8 cellular contexts compared by ENCODE assay signal in genomic region chr19:13012690-13013608, GRCh38. TPM values are rescaled to one million over a fixed set of nuclear protein-coding genes. Genes with fewer than 3 reads are reported as not detected.
A peak's percentile ranks its signal among the peaks of the same experiment; 100 is the strongest.
DNase-seq lines count a peak whose midpoint lies in the region; ATAC-seq and TF ChIP-seq lines count a peak whose summit lies in the region.

No MANE protein-coding gene starts in this region.

- peak; percentile 83 for DNase-seq in ELR (ENCODE audit: low read depth)
- DNase-seq in NOMO-1 treated with DMSO at 0.1 percent for 48 hours (lab: John Stamatoyannopoulos, UW; ENCODE audit: unreplicated experiment): peak; percentile 50
- DNase-seq in cardiac fibroblast (ENCODE audit: low read depth in 2 of 2): peak; percentile 65 to 76
- no peak for DNase-seq in stimulated activated naive CD4-positive, alpha-beta T cell treated with Interleukin-2 at 50 U/mL for 16 hours (lab: John Stamatoyannopoulos, UW)

- H3K27ac ChIP-seq in liver (ENCODE audit: low read depth in 1 of 2, low read length in 2 of 2) (peak overlapping the region; percentile 7 to 63), stomach smooth muscle (ENCODE audit: low read length) (peak overlapping the region; percentile 37)

- H3K4me1 ChIP-seq in liver (ENCODE audit: control insufficient read depth in 4 of 4, insufficient read depth in 4 of 4, low read length in 3 of 4) (peaks cover 24 to 57% (median 35%) of the 10 kb centered on the region in 4 donors), stomach smooth muscle (ENCODE audit: control insufficient read depth, insufficient read depth, low read length) (peaks cover 90% of the 10 kb centered on the region)

- H3K9me3 ChIP-seq in liver (ENCODE audit: control insufficient read depth in 4 of 4, low read length in 3 of 4) (no peaks in the 10 kb centered on the region), stomach smooth muscle (ENCODE audit: control insufficient read depth in 2 of 2, low read length in 2 of 2) (no peaks in the 10 kb centered on the region)

- H3K9ac ChIP-seq in liver (ENCODE audit: low read depth in 1 of 2, low read length in 2 of 2): no peak overlapping the region
- no peak overlapping the region for H3K9ac ChIP-seq in stomach smooth muscle (ENCODE audit: low read length in 2 of 2)

- H3K27me3 ChIP-seq in liver (ENCODE audit: control insufficient read depth in 4 of 4, insufficient read depth in 4 of 4, low read length in 3 of 4) (no peaks in the 10 kb centered on the region), stomach smooth muscle (ENCODE audit: control insufficient read depth in 1 of 2, insufficient read depth in 2 of 2, low read length in 2 of 2) (no peaks in the 10 kb centered on the region)

- TF ChIP-seq RAD21 in liver (IDR thresholded peaks at IDR 0.05): no peak

- H3K4me3 ChIP-seq in cardiac fibroblast (replicated peaks in 1 of 2; ENCODE audit: low read depth in 2 of 2, low read length in 2 of 2) (peak overlapping the region; percentile 22 to 48), liver (ENCODE audit: low read depth in 1 of 3, low read length in 3 of 3) (peak overlapping the region in 1 of 3 donors; percentile 5), stomach smooth muscle (ENCODE audit: low read length in 2 of 2) (peak overlapping the region in 1 of 2 donors; percentile 55)

- H3K36me3 ChIP-seq in liver (ENCODE audit: control insufficient read depth in 4 of 4, insufficient read depth in 3 of 4, low read depth in 1 of 4, low read length in 3 of 4) (no peaks in the 10 kb centered on the region), stomach smooth muscle (ENCODE audit: control insufficient read depth in 2 of 2, insufficient read depth in 2 of 2, low read length in 2 of 2) (peaks cover 0 to 2% of the 10 kb centered on the region in 2 donors)

- no peak for ATAC-seq in GM21737 (IDR thresholded peaks at IDR 0.05; ENCODE audit: unreplicated experiment)
- ATAC-seq in GM21360 (IDR thresholded peaks at IDR 0.05; ENCODE audit: unreplicated experiment): no peak

- TF ChIP-seq CTCF in cardiac fibroblast (IDR thresholded peaks at IDR 0.05; ENCODE audit: low read depth, low read length): no peak
- no peak for TF ChIP-seq CTCF in liver (IDR thresholded peaks at IDR 0.05; ENCODE audit: low read depth, low read length, missing input control)

- 41% methylated on average over 52 of the region's 52 CpGs for WGBS in liver

TF ChIP-seq in liver, 16 proteins besides CTCF, POLR2A, EP300 and RAD21:
- TF ChIP-seq JUND (IDR thresholded peaks at IDR 0.05) (peak; percentile 88 to 90), YY1 (IDR thresholded peaks at IDR 0.05) (no peak), ZBTB33 (IDR thresholded peaks at IDR 0.05) (no peak), TAF1 (conservative IDR thresholded peaks at IDR 0.05) (no peak), FOXA1 (IDR thresholded peaks at IDR 0.05) (no peak), NR2F2 (IDR thresholded peaks at IDR 0.05) (no peak), EGR1 (IDR thresholded peaks at IDR 0.05; ENCODE audit: low read depth in 2 of 2) (no peak), HNF4A (conservative IDR thresholded peaks at IDR 0.05) (peak; percentile 73 to 79), SP1 (IDR thresholded peaks at IDR 0.05) (peak; percentile 35), RXRA (IDR thresholded peaks at IDR 0.05) (peak; percentile 58 to 66), FOXA2 (IDR thresholded peaks at IDR 0.05) (no peak), HNF4G (IDR thresholded peaks at IDR 0.05) (peak; percentile 39), GABPA (IDR thresholded peaks at IDR 0.05 in 1 of 2, conservative IDR thresholded peaks at IDR 0.05 in 1 of 2) (no peak), MAX (IDR thresholded peaks at IDR 0.05) (no peak)
- TF ChIP-seq, protein P1, sequence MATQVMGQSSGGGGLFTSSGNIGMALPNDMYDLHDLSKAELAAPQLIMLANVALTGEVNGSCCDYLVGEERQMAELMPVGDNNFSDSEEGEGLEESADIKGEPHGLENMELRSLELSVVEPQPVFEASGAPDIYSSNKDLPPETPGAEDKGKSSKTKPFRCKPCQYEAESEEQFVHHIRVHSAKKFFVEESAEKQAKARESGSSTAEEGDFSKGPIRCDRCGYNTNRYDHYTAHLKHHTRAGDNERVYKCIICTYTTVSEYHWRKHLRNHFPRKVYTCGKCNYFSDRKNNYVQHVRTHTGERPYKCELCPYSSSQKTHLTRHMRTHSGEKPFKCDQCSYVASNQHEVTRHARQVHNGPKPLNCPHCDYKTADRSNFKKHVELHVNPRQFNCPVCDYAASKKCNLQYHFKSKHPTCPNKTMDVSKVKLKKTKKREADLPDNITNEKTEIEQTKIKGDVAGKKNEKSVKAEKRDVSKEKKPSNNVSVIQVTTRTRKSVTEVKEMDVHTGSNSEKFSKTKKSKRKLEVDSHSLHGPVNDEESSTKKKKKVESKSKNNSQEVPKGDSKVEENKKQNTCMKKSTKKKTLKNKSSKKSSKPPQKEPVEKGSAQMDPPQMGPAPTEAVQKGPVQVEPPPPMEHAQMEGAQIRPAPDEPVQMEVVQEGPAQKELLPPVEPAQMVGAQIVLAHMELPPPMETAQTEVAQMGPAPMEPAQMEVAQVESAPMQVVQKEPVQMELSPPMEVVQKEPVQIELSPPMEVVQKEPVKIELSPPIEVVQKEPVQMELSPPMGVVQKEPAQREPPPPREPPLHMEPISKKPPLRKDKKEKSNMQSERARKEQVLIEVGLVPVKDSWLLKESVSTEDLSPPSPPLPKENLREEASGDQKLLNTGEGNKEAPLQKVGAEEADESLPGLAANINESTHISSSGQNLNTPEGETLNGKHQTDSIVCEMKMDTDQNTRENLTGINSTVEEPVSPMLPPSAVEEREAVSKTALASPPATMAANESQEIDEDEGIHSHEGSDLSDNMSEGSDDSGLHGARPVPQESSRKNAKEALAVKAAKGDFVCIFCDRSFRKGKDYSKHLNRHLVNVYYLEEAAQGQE (IDR thresholded peaks at IDR 0.05): no peak
- TF ChIP-seq, protein P2, sequence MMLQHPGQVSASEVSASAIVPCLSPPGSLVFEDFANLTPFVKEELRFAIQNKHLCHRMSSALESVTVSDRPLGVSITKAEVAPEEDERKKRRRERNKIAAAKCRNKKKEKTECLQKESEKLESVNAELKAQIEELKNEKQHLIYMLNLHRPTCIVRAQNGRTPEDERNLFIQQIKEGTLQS (IDR thresholded peaks at IDR 0.05): peak; percentile 64
TF ChIP-seq in liver: peak in this region for 6.

RNA-seq across cellular contexts. Expression of gene NFIX, which starts 17.7 kb away (rescaled TPM):
- total RNA-seq in liver: 10 to 100 TPM; 10.3 to 18.4 TPM
- 10 to 100 TPM in 1 of 2 donors, 1 to 10 TPM in 1; 3.3 to 14.8 TPM for polyA plus RNA-seq in liver

RNA-seq across cellular contexts. Expression of gene DAND5, which starts 43.6 kb away (rescaled TPM):
- total RNA-seq in liver: under 1 TPM in 1 of 2 donors, not detected in 1; 0.23 TPM
- polyA plus RNA-seq in liver: not detected

RNA-seq across cellular contexts. Expression of gene GADD45GIP1, which starts 55.9 kb away (rescaled TPM):
- total RNA-seq in liver: 10 to 100 TPM in 1 of 2 donors, 1 to 10 TPM in 1; 8.4 to 22.1 TPM
- polyA plus RNA-seq in liver: 10 to 100 TPM; 23.6 to 54.2 TPM
